ENCODE assay signal across 1 cellular context in the genomic region with DNA sequence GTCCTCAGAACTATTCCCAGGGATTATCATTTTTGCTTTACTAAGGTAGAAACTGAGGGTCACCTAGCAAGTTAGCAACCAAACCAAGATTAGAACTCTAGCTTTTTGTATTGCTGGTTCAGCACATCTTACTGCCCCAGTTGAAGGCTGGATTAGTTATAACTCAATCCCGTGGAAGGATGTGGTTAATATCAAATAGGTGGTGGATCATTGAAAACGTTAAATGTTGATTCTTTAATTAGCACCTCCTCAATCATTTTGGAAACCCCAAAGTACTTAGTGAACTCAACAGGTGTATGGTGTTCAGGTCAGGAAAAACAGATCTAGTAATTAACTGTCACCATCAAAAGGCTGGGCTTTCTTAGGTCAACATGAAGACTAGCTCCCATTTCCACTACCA.
TF ChIP-seq lines count a peak whose summit lies in the region.

No MANE protein-coding gene starts in this region.

TF ChIP-seq in GM12878, 131 proteins besides CTCF, POLR2A, EP300 and RAD21 (continued from another document):
- TF ChIP-seq, protein P1, sequence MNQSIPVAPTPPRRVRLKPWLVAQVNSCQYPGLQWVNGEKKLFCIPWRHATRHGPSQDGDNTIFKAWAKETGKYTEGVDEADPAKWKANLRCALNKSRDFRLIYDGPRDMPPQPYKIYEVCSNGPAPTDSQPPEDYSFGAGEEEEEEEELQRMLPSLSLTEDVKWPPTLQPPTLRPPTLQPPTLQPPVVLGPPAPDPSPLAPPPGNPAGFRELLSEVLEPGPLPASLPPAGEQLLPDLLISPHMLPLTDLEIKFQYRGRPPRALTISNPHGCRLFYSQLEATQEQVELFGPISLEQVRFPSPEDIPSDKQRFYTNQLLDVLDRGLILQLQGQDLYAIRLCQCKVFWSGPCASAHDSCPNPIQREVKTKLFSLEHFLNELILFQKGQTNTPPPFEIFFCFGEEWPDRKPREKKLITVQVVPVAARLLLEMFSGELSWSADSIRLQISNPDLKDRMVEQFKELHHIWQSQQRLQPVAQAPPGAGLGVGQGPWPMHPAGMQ (IDR thresholded peaks at IDR 0.05; ENCODE audit: borderline replicate concordance), result no peak
- no peak for TF ChIP-seq PAX8 (IDR thresholded peaks at IDR 0.05)
